In the genomic region with DNA sequence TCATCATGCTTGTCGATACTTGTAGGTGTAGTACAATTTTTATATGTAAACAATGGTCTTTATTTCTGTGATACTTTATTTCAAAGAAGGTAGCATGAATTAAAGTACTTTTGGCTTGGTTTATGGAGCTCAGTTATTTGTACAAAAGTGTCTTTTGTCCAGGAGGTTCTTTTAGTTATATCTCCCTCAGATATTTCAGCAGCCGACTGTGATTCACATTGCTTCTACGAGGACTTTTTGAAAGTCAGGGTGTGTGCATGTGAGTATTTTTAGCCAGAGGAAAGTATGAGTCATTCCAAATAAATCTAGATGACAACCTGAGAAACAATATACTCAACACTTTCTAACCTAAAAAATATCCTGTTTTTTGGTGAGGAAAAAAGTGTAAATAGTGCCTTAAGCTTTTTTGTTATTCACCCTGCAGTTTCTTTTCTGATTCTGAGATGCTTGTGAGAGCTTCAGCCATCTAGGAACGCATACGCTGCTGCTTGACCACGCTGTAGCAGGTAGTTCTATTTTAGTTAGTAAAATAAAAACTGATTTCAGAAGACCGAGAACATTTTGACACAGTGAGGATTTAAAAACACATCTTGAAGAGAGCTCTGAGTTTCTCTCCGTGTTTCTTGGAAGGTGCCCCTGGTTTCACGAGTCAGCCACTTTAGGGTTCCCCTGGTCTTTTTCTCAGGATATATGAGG, we compare ENCODE assay signal across 8 cellular contexts. TPM values are rescaled to one million over a fixed set of nuclear protein-coding genes. Genes with fewer than 3 reads are reported as not detected.
DNase-seq lines count a peak whose midpoint lies in the region; ATAC-seq, FAIRE-seq and TF ChIP-seq lines count a peak whose summit lies in the region.

No MANE protein-coding gene starts in this region.

- peaks cover 0 to 2% of the 10 kb centered on the region in 2 donors for H3K36me3 ChIP-seq in small intestine (ENCODE audit: control insufficient read depth in 2 of 2, insufficient read depth in 2 of 2, low read length in 2 of 2)

- FAIRE-seq in small intestine (lab: Jason Lieb, UNC): no peak

- TF ChIP-seq CTCF in GM12865 (IDR thresholded peaks at IDR 0.05; ENCODE audit: insufficient read depth, low read depth, low read length, missing control alignments): no peak

- no peaks in the 10 kb centered on the region for H3K27me3 Mint-ChIP-seq in activated naive CD8-positive, alpha-beta T cell treated with anti-CD3 and anti-CD28 coated beads, Interleukin-2, amount 10 ng/mL, durations not matched to agents 7 days and 5 days

- H3K4me1 ChIP-seq in small intestine (ENCODE audit: control insufficient read depth in 2 of 2, insufficient read depth in 1 of 2, low read depth in 1 of 2, low read length in 1 of 2): peaks cover 0 to 8% of the 10 kb centered on the region in 2 donors

- H3K9me3 ChIP-seq in small intestine (ENCODE audit: control insufficient read depth, low read depth): no peaks in the 10 kb centered on the region

- peak overlapping the region in 1 of 2 donors; percentile 72 for H3K27ac ChIP-seq in small intestine (ENCODE audit: low read depth in 1 of 2, low read length in 1 of 2)

- POLR2A ChIA-PET in activated naive CD8-positive, alpha-beta T cell treated with anti-CD3 and anti-CD28 coated beads, Interleukin-2, amount 10 ng/mL, durations not matched to agents 7 days and 5 days (lab: Charles Lee): interaction anchor here (1.1 to 2.0 kb wide), 4 partner anchors 14 to 92 kb away, joined by 4 to 20 read pairs (median 8); no protein-coding TSS in a partner anchor

- WGBS in small intestine, 3 donors: 37 to 56% (median 47%) methylated on average over 9 of the region's 9 CpGs

- no peaks in the 10 kb centered on the region for H3K9me3 Mint-ChIP-seq in activated naive CD8-positive, alpha-beta T cell treated with anti-CD3 and anti-CD28 coated beads, Interleukin-2, amount 10 ng/mL, durations not matched to agents 7 days and 5 days

- H3K36me3 Mint-ChIP-seq in activated naive CD8-positive, alpha-beta T cell treated with anti-CD3 and anti-CD28 coated beads, Interleukin-2, amount 10 ng/mL, durations not matched to agents 7 days and 5 days: peaks cover 5% of the 10 kb centered on the region

- ATAC-seq in GM21717 (IDR thresholded peaks at IDR 0.05; ENCODE audit: unreplicated experiment) (peak; percentile 68), left cardiac atrium (peak; percentile 74 to 86)
- ATAC-seq in activated naive CD8-positive, alpha-beta T cell treated with anti-CD3 and anti-CD28 coated beads, Interleukin-2, amount 10 ng/mL, durations not matched to agents 7 days and 5 days (ENCODE audit: low read depth): peak; percentile 41

- H3K4me3 Mint-ChIP-seq in activated naive CD8-positive, alpha-beta T cell treated with anti-CD3 and anti-CD28 coated beads, Interleukin-2, amount 10 ng/mL, durations not matched to agents 7 days and 5 days: peak overlapping the region; percentile 79

- peaks cover 31% of the 10 kb centered on the region for H3K4me1 Mint-ChIP-seq in activated naive CD8-positive, alpha-beta T cell treated with anti-CD3 and anti-CD28 coated beads, Interleukin-2, amount 10 ng/mL, durations not matched to agents 7 days and 5 days

- H3K27me3 ChIP-seq in small intestine (ENCODE audit: control insufficient read depth in 2 of 2, insufficient read depth in 2 of 2, low read length in 2 of 2): no peaks in the 10 kb centered on the region

- peak overlapping the region; percentile 84 for H3K27ac Mint-ChIP-seq in activated naive CD8-positive, alpha-beta T cell treated with anti-CD3 and anti-CD28 coated beads, Interleukin-2, amount 10 ng/mL, durations not matched to agents 7 days and 5 days

- peak; percentile 88 for DNase-seq in GM12865 (ENCODE audit: low read depth)
- DNase-seq in LHCN-M2 (ENCODE audit: low read depth): peak; percentile 91
- no peak for DNase-seq in activated naive CD8-positive, alpha-beta T cell treated with anti-CD3 and anti-CD28 coated beads, Interleukin-2, amount 10 ng/mL, durations not matched to agents 7 days and 5 days
- DNase-seq in left cardiac atrium: peak; percentile 17
- DNase-seq in small intestine: peak; percentile 41
- no peak for DNase-seq in NCI-H82 (lab: John Stamatoyannopoulos, UW)
- DNase-seq in activated gamma-delta T cell treated with Interleukin-2 at 50 U/mL for 16 hours: no peak

- peak overlapping the region; percentile 45 for H3K4me3 ChIP-seq in GM12865 (ENCODE audit: low read depth, low read length)
- H3K4me3 ChIP-seq in small intestine (ENCODE audit: low read depth in 1 of 2, low read length in 2 of 2): no peak overlapping the region

- intact Hi-C loops in left cardiac atrium (cut with DNase I): no loop called here

RNA-seq across cellular contexts. Expression of a gene that starts 0.5 kb away (rescaled TPM):
- total RNA-seq in LHCN-M2 (2014; rRNA removed): 144 and 166 TPM in 2 replicates
- 93.9 TPM for polyA plus RNA-seq in LHCN-M2 (2012)
- total RNA-seq in activated naive CD8-positive, alpha-beta T cell treated with anti-CD3 and anti-CD28 coated beads, Interleukin-2, amount 10 ng/mL, durations not matched to agents 7 days and 5 days: 10 to 100 TPM; 86.3 to 86.7 TPM
- 100 to 1,000 TPM; 124 to 136 TPM for total RNA-seq in left cardiac atrium
- 10 to 100 TPM; 41.6 to 63.7 (median 58.6) TPM for polyA plus RNA-seq in small intestine

RNA-seq across cellular contexts. Expression of a gene that starts 44.6 kb away (rescaled TPM):
- total RNA-seq in LHCN-M2 (2014; rRNA removed) (28.0 and 33.7 TPM in 2 replicates), left cardiac atrium (10 to 100 TPM; 17.8 to 28.3 TPM)
- polyA plus RNA-seq in LHCN-M2 (2012): 32.6 TPM
- total RNA-seq in activated naive CD8-positive, alpha-beta T cell treated with anti-CD3 and anti-CD28 coated beads, Interleukin-2, amount 10 ng/mL, durations not matched to agents 7 days and 5 days: 10 to 100 TPM; 44.1 to 44.7 TPM
- polyA plus RNA-seq in small intestine: 10 to 100 TPM; 38.9 to 87.2 (median 71.9) TPM

Comparison
In these comparisons a context has a peak if more than half of its experiments do, and no peak if none do; other contexts are left out.
1. DNase-seq: peak in GM12865 (single experiment), LHCN-M2 (single experiment), left cardiac atrium (single experiment) and small intestine (single experiment); none in activated naive CD8-positive, alpha-beta T cell treated with anti-CD3 and anti-CD28 coated beads, Interleukin-2, amount 10 ng/mL, durations not matched to agents 7 days and 5 days (single experiment), NCI-H82 (single experiment) and activated gamma-delta T cell treated with Interleukin-2 at 50 U/mL for 16 hours (single experiment).
2. Peak in every context shown above with its lines, with median percentiles within 50 percentile points of each other: ATAC-seq.